Comparison of ENCODE assay signal across 8 cellular contexts in genomic region chr16:11133344-11133921, GRCh38.
DNase-seq lines count a peak whose midpoint lies in the region; ATAC-seq and TF ChIP-seq lines count a peak whose summit lies in the region.

No MANE protein-coding gene starts in this region.

- in situ Hi-C loops in gastrocnemius medialis (cut with MboI; ENCODE audit: low sequenced_read_pairs in 4 of 4) = loop anchor here in 1 of 4 donors (25.0 kb wide), 1 partner anchor 104 kb away; no protein-coding TSS in a partner anchor

- intact Hi-C loops in heart right ventricle (cut with DNase I) = loop anchor here in 2 of 10 donors (10.0 kb wide), 1 partner anchor 121 kb away; the partner anchor contains the start of gene SOCS1 (in 2 of the 2)
- intact Hi-C loops in gastrocnemius medialis (cut with DNase I; ENCODE audit: low total_unique reads) = loop anchor here (2.0 kb wide), 1 partner anchor 123 kb away; the partner anchor contains the start of gene SOCS1

- H3K36me3 ChIP-seq in heart right ventricle (peaks cover 0 to 14% (median 0%) of the 10 kb centered on the region in 9 donors), gastrocnemius medialis (no peaks in the 10 kb centered on the region)

- peaks cover 8 to 86% (median 74%) of the 10 kb centered on the region in 9 donors for H3K4me1 ChIP-seq in heart right ventricle
- peaks cover 58 to 71% of the 10 kb centered on the region in 2 donors for H3K4me1 ChIP-seq in gastrocnemius medialis

- no peaks in the 10 kb centered on the region for H3K9me3 ChIP-seq in heart right ventricle
- H3K9me3 ChIP-seq in gastrocnemius medialis = no peaks in the 10 kb centered on the region

- DNase-seq in HCEC 1CT (peak; percentile 94), UCSD-AML1 (lab: John Stamatoyannopoulos, UW; ENCODE audit: unreplicated experiment) (peak; percentile 44), heart right ventricle (peak; percentile 60 to 81), gastrocnemius medialis (peak; percentile 85 to 86), NCI-H2081 treated with DMSO at 0.1 percent for 48 hours (lab: John Stamatoyannopoulos, UW) (no peak)
- DNase-seq in stimulated activated CD4-positive, alpha-beta T cell treated with anti-CD3 and anti-CD28 coated beads, Interleukin-4, amount 100 ng/mL, for 24 hours = no peak

- ATAC-seq in heart right ventricle (peak; percentile 57 to 78 (median 68)), gastrocnemius medialis (peak; percentile 49 to 64), GM18868 (IDR thresholded peaks at IDR 0.05; ENCODE audit: unreplicated experiment) (no peak), HG02981 (IDR thresholded peaks at IDR 0.05; ENCODE audit: unreplicated experiment) (no peak)

- H3K27me3 ChIP-seq in heart right ventricle (no peaks in the 10 kb centered on the region), gastrocnemius medialis (no peaks in the 10 kb centered on the region)

- H3K27ac ChIP-seq in heart right ventricle (peak overlapping the region in 9 of 10 donors; percentile 21 to 89 (median 65)), gastrocnemius medialis (peak overlapping the region; percentile 86 to 90 (median 90))

- TF ChIP-seq CTCF in heart right ventricle (IDR thresholded peaks at IDR 0.05) = no peak
- TF ChIP-seq CTCF in gastrocnemius medialis (IDR thresholded peaks at IDR 0.05 in 4 of 5, conservative IDR thresholded peaks at IDR 0.05 in 1 of 5) = no peak

- H3K4me3 ChIP-seq in heart right ventricle (no peak overlapping the region), gastrocnemius medialis (no peak overlapping the region)

- TF ChIP-seq POLR2A in gastrocnemius medialis (IDR thresholded peaks at IDR 0.05) = no peak

- WGBS in heart right ventricle, 2 donors = 20% methylated on average over 12 of the region's 12 CpGs

Comparison
In these comparisons a context has a peak if more than half of its experiments do, and no peak if none do; other contexts are left out.
1. DNase-seq: peak in HCEC 1CT (single experiment), UCSD-AML1 (single experiment), heart right ventricle (2 of 2) and gastrocnemius medialis (2 of 2); none in NCI-H2081 treated with DMSO at 0.1 percent for 48 hours (single experiment) and stimulated activated CD4-positive, alpha-beta T cell treated with anti-CD3 and anti-CD28 coated beads, Interleukin-4, amount 100 ng/mL, for 24 hours (single experiment).
2. ATAC-seq: peak in heart right ventricle (8 of 8) and gastrocnemius medialis (2 of 2); none in GM18868 (single experiment) and HG02981 (single experiment).